1 cellular context compared by ENCODE assay signal in the genomic region with DNA sequence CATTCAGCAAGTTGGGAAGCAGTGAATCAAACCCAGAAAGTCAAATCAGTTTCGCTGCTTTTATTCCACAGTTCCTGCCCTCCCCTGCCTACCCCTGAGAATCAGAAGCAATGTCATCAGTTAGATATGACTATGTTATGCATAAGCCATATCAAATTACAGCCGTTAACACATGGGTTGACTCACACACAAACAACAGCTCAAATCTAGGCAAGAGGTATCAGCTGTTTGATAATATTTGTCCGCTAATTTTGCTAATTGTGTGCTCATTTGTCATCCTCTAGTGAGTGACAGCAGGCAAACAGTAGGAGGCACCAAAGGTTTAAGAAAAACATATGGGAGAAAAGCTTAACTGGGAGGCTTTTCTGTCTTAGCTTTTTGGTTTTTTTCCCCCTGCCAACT.
TF ChIP-seq lines count a peak whose summit lies in the region.

No MANE protein-coding gene starts in this region.

TF ChIP-seq in GM23338, 12 proteins besides CTCF, POLR2A, EP300 and RAD21:
- no peak for TF ChIP-seq ZNF462 (CRISPR knock-in tag; IDR thresholded peaks at IDR 0.05)
- no peak for TF ChIP-seq POLR2AphosphoS5 (IDR thresholded peaks at IDR 0.05; ENCODE audit: low read depth)
- TF ChIP-seq CREB1 (CRISPR knock-in tag; IDR thresholded peaks at IDR 0.05; ENCODE audit: low read depth) = no peak
- TF ChIP-seq REST (IDR thresholded peaks at IDR 0.05; ENCODE audit: unreplicated experiment) = no peak
- TF ChIP-seq ETS1 (IDR thresholded peaks at IDR 0.05) = no peak
- no peak for TF ChIP-seq STAT1 (IDR thresholded peaks at IDR 0.05; ENCODE audit: unreplicated experiment)
- no peak for TF ChIP-seq JUNB (IDR thresholded peaks at IDR 0.05; ENCODE audit: unreplicated experiment)
- no peak for TF ChIP-seq NANOG (IDR thresholded peaks at IDR 0.05; ENCODE audit: borderline replicate concordance)
- no peak for TF ChIP-seq EZH2 (IDR thresholded peaks at IDR 0.05; ENCODE audit: low read depth, unreplicated experiment)
- TF ChIP-seq EZH2phosphoT487 (IDR thresholded peaks at IDR 0.05; ENCODE audit: unreplicated experiment) = no peak
- TF ChIP-seq ZNF114 (CRISPR knock-in tag; IDR thresholded peaks at IDR 0.05) = no peak
- TF ChIP-seq ZNF331 (CRISPR knock-in tag; IDR thresholded peaks at IDR 0.05; ENCODE audit: low read depth) = no peak
